Comparison of ENCODE assay signal across 14 cellular contexts in genomic region chr11:77854838-77855237, GRCh38. TPM values are rescaled to one million over a fixed set of nuclear protein-coding genes. Genes with fewer than 3 reads are reported as not detected.
DNase-seq lines count a peak whose midpoint lies in the region; ATAC-seq and TF ChIP-seq lines count a peak whose summit lies in the region.
"Had no signal": no experiment of that assay in that cellular context is flagged by ENCODE, and none has a peak within 500 bp of the region (broad histone marks: within the 10 kb centered on the region; RNA-seq: fewer than 3 reads in every experiment).

No MANE protein-coding gene starts in this region.

- peaks cover 49% of the 10 kb centered on the region for H3K9me3 Mint-ChIP-seq in GM23338

- no peak overlapping the region for H2AFZ ChIP-seq in GM23338

- ATAC-seq in GM23338 (no peak), HG03571 (IDR thresholded peaks at IDR 0.05; ENCODE audit: unreplicated experiment) (no peak)

- no peaks in the 10 kb centered on the region for H3K79me2 ChIP-seq in GM23338 (replicated peaks; ENCODE audit: insufficient read depth)

- H3K27ac ChIP-seq in GM23338 (ENCODE audit: low read depth) = no peak overlapping the region
- H3K27ac ChIP-seq: C4-2B had no signal

- H3K9me2 ChIP-seq in GM23338 (ENCODE audit: insufficient read depth) = peaks cover 5% of the 10 kb centered on the region; the same call in 1 of the 2 replicates

- no peak overlapping the region for H3K27ac Mint-ChIP-seq in GM23338
- H3K27ac Mint-ChIP-seq: CD4-positive, alpha-beta memory T cell; IgD-negative memory B cell had no signal

- no peak for TF ChIP-seq CTCF in GM23338 (conservative IDR thresholded peaks at IDR 0.05; ENCODE audit: low read depth in 2 of 2)

- H3F3A ChIP-seq in GM23338 (replicated peaks; ENCODE audit: low read depth) = no peaks in the 10 kb centered on the region

- no peaks in the 10 kb centered on the region for H4K20me1 ChIP-seq in GM23338 (replicated peaks; ENCODE audit: insufficient read depth)

- H3K4me1 ChIP-seq in GM23338 (ENCODE audit: insufficient read depth) (no peaks in the 10 kb centered on the region), adipocyte (ENCODE audit: control insufficient read depth, insufficient read depth, low read length) (no peaks in the 10 kb centered on the region)

- DNase-seq in DMS53 (lab: John Stamatoyannopoulos, UW) (peak; percentile 40), DMS53 treated with DMSO at 0.1 percent for 48 hours (lab: John Stamatoyannopoulos, UW; ENCODE audit: unreplicated experiment) (no peak), GM23338 (ENCODE audit: low spot score) (peak; percentile 16), adipocyte (ENCODE audit: low read depth) (no peak), NCI-H1436 (lab: John Stamatoyannopoulos, UW) (no peak), islet precursor cell (no peak)
- DNase-seq: 8988T; ACHN; CD4-positive, alpha-beta memory T cell; HCEC 1CT had no signal

- H3K4me3 Mint-ChIP-seq in GM23338 = no peak overlapping the region

- H3K36me3 ChIP-seq in GM23338 (ENCODE audit: insufficient read depth) = peaks cover 6% of the 10 kb centered on the region
- peaks cover 56% of the 10 kb centered on the region for H3K36me3 ChIP-seq in adipocyte (ENCODE audit: control insufficient read depth, insufficient read depth, low read length, severe bottlenecking)

- H3K9ac ChIP-seq in adipocyte (ENCODE audit: low read length) = no peak overlapping the region

- H3K27me3 ChIP-seq in GM23338 (ENCODE audit: insufficient read depth) = no peaks in the 10 kb centered on the region
- no peaks in the 10 kb centered on the region for H3K27me3 ChIP-seq in adipocyte (replicated peaks; ENCODE audit: control insufficient read depth, insufficient read depth, low read length)

- no peaks in the 10 kb centered on the region for H3K4me1 Mint-ChIP-seq in GM23338
- H3K4me1 Mint-ChIP-seq: CD4-positive, alpha-beta memory T cell had no signal

- peaks cover 9% of the 10 kb centered on the region for H3K9me3 ChIP-seq in adipocyte (ENCODE audit: control insufficient read depth, low read length)
- H3K9me3 ChIP-seq in iPS-18c (ENCODE audit: control insufficient read depth, insufficient read depth, low read length) = peaks cover 23% of the 10 kb centered on the region

- H3K27me3 Mint-ChIP-seq in GM23338 (ENCODE audit: insufficient read depth, low read depth, poor library complexity) = peaks cover 6% of the 10 kb centered on the region
- H3K27me3 Mint-ChIP-seq: CD4-positive, alpha-beta memory T cell; IgD-negative memory B cell had no signal

- no peak overlapping the region for H3K4me2 ChIP-seq in GM23338

- H3K36me3 Mint-ChIP-seq in GM23338 (ENCODE audit: low read depth) = peaks cover 60% of the 10 kb centered on the region

- H3K4me3 ChIP-seq in GM23338 = no peak overlapping the region
- H3K4me3 ChIP-seq in adipocyte (ENCODE audit: low read length) = peak overlapping the region; percentile 52
- 0 out of 2 replicates have a peak overlapping the region, but pooled peaks have one; percentile 9 for H3K4me3 ChIP-seq in iPS-18c (ENCODE audit: insufficient read depth, low read depth, low read length)

TF ChIP-seq in GM23338, 12 proteins besides CTCF, POLR2A, EP300 and RAD21 (continues in another document):
- TF ChIP-seq ZNF462 (CRISPR knock-in tag; IDR thresholded peaks at IDR 0.05) (no peak), CREB1 (CRISPR knock-in tag; IDR thresholded peaks at IDR 0.05; ENCODE audit: low read depth) (no peak), EZH2 (IDR thresholded peaks at IDR 0.05; ENCODE audit: low read depth, unreplicated experiment) (no peak), ZNF114 (CRISPR knock-in tag; IDR thresholded peaks at IDR 0.05) (no peak), STAT1 (IDR thresholded peaks at IDR 0.05; ENCODE audit: unreplicated experiment) (no peak), POLR2AphosphoS5 (IDR thresholded peaks at IDR 0.05; ENCODE audit: low read depth) (no peak), EZH2phosphoT487 (IDR thresholded peaks at IDR 0.05; ENCODE audit: unreplicated experiment) (no peak), ETS1 (IDR thresholded peaks at IDR 0.05) (no peak)

RNA-seq across cellular contexts. Expression of gene AAMDC, which starts 33.9 kb away (rescaled TPM):
- 2.3 and 5.3 TPM in 2 replicates for total RNA-seq in GM23338 (2014; rRNA removed; shearing (Covaris generic))
- polyA plus RNA-seq in GM23338 (2016; fragmentation: Nextera tagmentation; extraction: Ambion mirVana) = 39.1 and 50.2 TPM in 2 replicates

RNA-seq across cellular contexts. Expression of gene RSF1, which starts 34.3 kb away (rescaled TPM):
- total RNA-seq in GM23338 (2014; rRNA removed; shearing (Covaris generic)) = 42.4 and 51.2 TPM in 2 replicates
- 164 and 188 TPM in 2 replicates for polyA plus RNA-seq in GM23338 (2016; fragmentation: Nextera tagmentation; extraction: Ambion mirVana)

Comparison
In these comparisons a context has a peak if more than half of its experiments do, and no peak if none do; other contexts are left out.
1. DNase-seq: peak in DMS53 (single experiment) and GM23338 (single experiment); none in DMS53 treated with DMSO at 0.1 percent for 48 hours (single experiment), adipocyte (single experiment), NCI-H1436 (single experiment) and islet precursor cell (single experiment).